15 cellular contexts compared by ENCODE assay signal in the genomic region with DNA sequence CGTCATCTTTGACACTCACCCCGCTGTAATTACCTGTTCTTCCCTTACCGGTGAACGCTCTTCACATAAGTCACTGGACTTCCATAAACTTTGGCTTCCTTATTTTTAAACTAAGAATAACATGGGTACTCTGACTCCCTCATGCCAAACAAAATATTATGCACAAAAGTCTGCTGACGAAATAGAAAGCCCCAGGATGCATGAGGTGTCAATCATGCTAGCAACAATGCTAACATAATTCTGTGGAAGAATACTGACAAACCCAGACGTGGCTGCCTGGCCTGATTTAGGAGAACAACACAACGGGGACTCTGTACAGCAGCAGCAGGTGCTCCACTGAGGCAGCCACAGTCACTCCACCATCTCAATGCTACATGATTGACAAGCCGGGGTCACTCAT.
A peak's percentile ranks its signal among the peaks of the same experiment; 100 is the strongest.
DNase-seq lines count a peak whose midpoint lies in the region; ATAC-seq and TF ChIP-seq lines count a peak whose summit lies in the region.
"Had no signal": no experiment of that assay in that cellular context is flagged by ENCODE, and none has a peak within 500 bp of the region (broad histone marks: within the 10 kb centered on the region; RNA-seq: fewer than 3 reads in every experiment).

No MANE protein-coding gene starts in this region.

- no peaks in the 10 kb centered on the region for H3K4me1 ChIP-seq in breast epithelium

- H3K27me3 Mint-ChIP-seq in MCF 10A (ENCODE audit: insufficient read depth, unreplicated experiment) = peaks cover 14% of the 10 kb centered on the region

- H3K27ac ChIP-seq in breast epithelium = no peak overlapping the region
- H3K27ac ChIP-seq: BLaER1 treated with 17β-estradiol and CSF1 and Interleukin-3, amounts not matched to agents 10 nM and 100 nM; GM23248 had no signal

- no peaks in the 10 kb centered on the region for H3K9me3 Mint-ChIP-seq in MCF 10A (ENCODE audit: unreplicated experiment)
- no peaks in the 10 kb centered on the region for H3K9me3 Mint-ChIP-seq in stimulated activated effector memory CD8-positive, alpha-beta T cell treated with anti-CD3 and anti-CD28 coated beads, Interleukin-12 subunit alpha, Interleukin-12 subunit beta, amount 100 ng/mL, for 72 hours
- H3K9me3 Mint-ChIP-seq: IgD-negative memory B cell had no signal

- POLR2A ChIA-PET in MCF 10A (lab: Yijun Ruan, JAX) = no interaction called here

- H3K36me3 Mint-ChIP-seq in MCF 10A (ENCODE audit: insufficient read depth, unreplicated experiment) = no peaks in the 10 kb centered on the region
- no peaks in the 10 kb centered on the region for H3K36me3 Mint-ChIP-seq in stimulated activated effector memory CD8-positive, alpha-beta T cell treated with anti-CD3 and anti-CD28 coated beads, Interleukin-12 subunit alpha, Interleukin-12 subunit beta, amount 100 ng/mL, for 72 hours
- H3K36me3 Mint-ChIP-seq: CD4-positive, CD25-positive, alpha-beta regulatory T cell; IgD-negative memory B cell had no signal

- H3K4me3 Mint-ChIP-seq in MCF 10A (ENCODE audit: unreplicated experiment) = no peak overlapping the region
- H3K4me3 Mint-ChIP-seq in stimulated activated effector memory CD8-positive, alpha-beta T cell treated with anti-CD3 and anti-CD28 coated beads, Interleukin-12 subunit alpha, Interleukin-12 subunit beta, amount 100 ng/mL, for 72 hours = no peak overlapping the region
- H3K4me3 Mint-ChIP-seq: IgD-negative memory B cell had no signal

- TF ChIP-seq CTCF in MCF 10A (IDR thresholded peaks at IDR 0.05; ENCODE audit: unreplicated experiment) (no peak), breast epithelium (IDR thresholded peaks at IDR 0.05) (no peak)

- CTCF ChIA-PET in MCF 10A (lab: Yijun Ruan, JAX) = interaction anchor here (0.7 kb wide), 1 partner anchor 25 kb away, joined by 3 read pairs; no protein-coding TSS in a partner anchor

- H3K36me3 ChIP-seq in breast epithelium = no peaks in the 10 kb centered on the region
- H3K36me3 ChIP-seq: BLaER1 treated with 17β-estradiol and CSF1 and Interleukin-3, amounts not matched to agents 10 nM and 100 nM had no signal

- no peaks in the 10 kb centered on the region for H3K27me3 ChIP-seq in breast epithelium
- H3K27me3 ChIP-seq: BLaER1 treated with 17β-estradiol and CSF1 and Interleukin-3, amounts not matched to agents 10 nM and 100 nM had no signal

- no peaks in the 10 kb centered on the region for H3K9me3 ChIP-seq in breast epithelium
- H3K9me3 ChIP-seq: BLaER1 treated with 17β-estradiol and CSF1 and Interleukin-3, amounts not matched to agents 10 nM and 100 nM had no signal

- no peak for TF ChIP-seq POLR2A in breast epithelium (IDR thresholded peaks at IDR 0.05)

- DNase-seq in MCF 10A (ENCODE audit: unreplicated experiment) = peak; percentile 16
- no peak for DNase-seq in breast epithelium (ENCODE audit: low spot score in 2 of 2)
- peak; percentile 95 to 96 for DNase-seq in dermis microvascular lymphatic vessel endothelial cell (ENCODE audit: low read depth in 2 of 2)
- DNase-seq in stimulated activated effector memory CD8-positive, alpha-beta T cell treated with anti-CD3 and anti-CD28 coated beads, Interleukin-12 subunit alpha, Interleukin-12 subunit beta, amount 100 ng/mL, for 72 hours (ENCODE audit: low spot score in 2 of 2) = no peak
- no peak for DNase-seq in germinal center (ENCODE audit: low spot score)
- DNase-seq: ACHN; CD4-positive, CD25-positive, alpha-beta regulatory T cell; DMS53; GF-D8 had no signal

- no peak overlapping the region for H3K27ac Mint-ChIP-seq in MCF 10A (ENCODE audit: low read depth, unreplicated experiment)
- peak overlapping the region; percentile 37 for H3K27ac Mint-ChIP-seq in stimulated activated effector memory CD8-positive, alpha-beta T cell treated with anti-CD3 and anti-CD28 coated beads, Interleukin-12 subunit alpha, Interleukin-12 subunit beta, amount 100 ng/mL, for 72 hours

- no peaks in the 10 kb centered on the region for H3K4me1 Mint-ChIP-seq in MCF 10A (ENCODE audit: insufficient read depth, unreplicated experiment)
- no peaks in the 10 kb centered on the region for H3K4me1 Mint-ChIP-seq in stimulated activated effector memory CD8-positive, alpha-beta T cell treated with anti-CD3 and anti-CD28 coated beads, Interleukin-12 subunit alpha, Interleukin-12 subunit beta, amount 100 ng/mL, for 72 hours
- H3K4me1 Mint-ChIP-seq: IgD-negative memory B cell had no signal

- intact Hi-C loops in MCF 10A (cut with micrococcal nuclease) (no loop called here), breast epithelium (cut with DNase I; ENCODE audit: low total_unique reads) (no loop called here)

- no TSS peak for BruUV-seq in MCF 10A (replicated peaks; lab: Mats Ljungman, UMichigan)

- no peak overlapping the region for H3K4me3 ChIP-seq in breast epithelium
- H3K4me3 ChIP-seq: BLaER1 treated with 17β-estradiol and CSF1 and Interleukin-3, amounts not matched to agents 10 nM and 100 nM; GM23248 had no signal

- no peak for ATAC-seq in stimulated activated effector memory CD8-positive, alpha-beta T cell treated with anti-CD3 and anti-CD28 coated beads, Interleukin-12 subunit alpha, Interleukin-12 subunit beta, amount 100 ng/mL, for 72 hours
- ATAC-seq in HG03442 (IDR thresholded peaks at IDR 0.05; ENCODE audit: unreplicated experiment) (no peak), GM21737 (IDR thresholded peaks at IDR 0.05; ENCODE audit: unreplicated experiment) (no peak)
- ATAC-seq: HCT116 had no signal

Comparison
In these comparisons a context has a peak if more than half of its experiments do, and no peak if none do; other contexts are left out.
1. DNase-seq: peak in MCF 10A (single experiment) and dermis microvascular lymphatic vessel endothelial cell (2 of 2); none in breast epithelium (0 of 2), stimulated activated effector memory CD8-positive, alpha-beta T cell treated with anti-CD3 and anti-CD28 coated beads, Interleukin-12 subunit alpha, Interleukin-12 subunit beta, amount 100 ng/mL, for 72 hours (0 of 2) and germinal center (single experiment).